ENCODE assay signal across 1 cellular context in genomic region chrX:50332668-50333067, GRCh38.
TF ChIP-seq lines count a peak whose summit lies in the region.

No MANE protein-coding gene starts in this region.

TF ChIP-seq in K562, 482 proteins besides CTCF, POLR2A, EP300 and RAD21:
- peak; percentile 23; the same call in 1 of the 2 replicates for TF ChIP-seq VEZF1 (CRISPR knock-in tag; IDR thresholded peaks at IDR 0.05)
- TF ChIP-seq C11orf30 (IDR thresholded peaks at IDR 0.05; ENCODE audit: low read depth): 0 out of 2 replicates have a peak, but pooled peaks have one; percentile 12
- TF ChIP-seq ZNF316 (IDR thresholded peaks at IDR 0.05): peak; percentile 21; the same call in 1 of the 2 replicates
